8 cellular contexts compared by ENCODE assay signal in genomic region chrX:18390941-18391538, GRCh38. TPM values are rescaled to one million over a fixed set of nuclear protein-coding genes. Genes with fewer than 3 reads are reported as not detected.
DNase-seq lines count a peak whose midpoint lies in the region; TF ChIP-seq lines count a peak whose summit lies in the region.

No MANE protein-coding gene starts in this region.

- no peaks in the 10 kb centered on the region for H3K27me3 Mint-ChIP-seq in activated T-helper 2 cell treated with anti-CD3 and anti-CD28 coated beads, Interferon-gamma antibody, Interleukin-2, Interleukin-4, amounts not matched to agents 10 μg/mL and 5 μg/mL and 100 μg/mL, durations not matched to agents 14 hours and 24 hours and 36 hours (ENCODE audit: low read depth)
- no peaks in the 10 kb centered on the region for H3K27me3 Mint-ChIP-seq in type B pancreatic cell

- WGBS in ovary, 3 donors, result 17 to 23% (median 18%) methylated on average over 9 of the region's 9 CpGs

- no peak overlapping the region for H3K4me3 Mint-ChIP-seq in activated T-helper 2 cell treated with anti-CD3 and anti-CD28 coated beads, Interferon-gamma antibody, Interleukin-2, Interleukin-4, amounts not matched to agents 10 μg/mL and 5 μg/mL and 100 μg/mL, durations not matched to agents 14 hours and 24 hours and 36 hours (ENCODE audit: low read depth)
- H3K4me3 Mint-ChIP-seq in type B pancreatic cell, result no peak overlapping the region

- no peaks in the 10 kb centered on the region for H3K27me3 ChIP-seq in ovary

- H3K9me3 ChIP-seq in ovary, result no peaks in the 10 kb centered on the region

- H3K36me3 Mint-ChIP-seq in activated T-helper 2 cell treated with anti-CD3 and anti-CD28 coated beads, Interferon-gamma antibody, Interleukin-2, Interleukin-4, amounts not matched to agents 10 μg/mL and 5 μg/mL and 100 μg/mL, durations not matched to agents 14 hours and 24 hours and 36 hours (ENCODE audit: low read depth), result no peaks in the 10 kb centered on the region
- no peaks in the 10 kb centered on the region for H3K36me3 Mint-ChIP-seq in type B pancreatic cell

- H3K4me1 Mint-ChIP-seq in activated T-helper 2 cell treated with anti-CD3 and anti-CD28 coated beads, Interferon-gamma antibody, Interleukin-2, Interleukin-4, amounts not matched to agents 10 μg/mL and 5 μg/mL and 100 μg/mL, durations not matched to agents 14 hours and 24 hours and 36 hours (ENCODE audit: low read depth), result peaks cover 2% of the 10 kb centered on the region
- H3K4me1 Mint-ChIP-seq in type B pancreatic cell (ENCODE audit: unreplicated experiment), result no peaks in the 10 kb centered on the region

- H3K4me3 ChIP-seq in foreskin fibroblast (ENCODE audit: low read depth in 1 of 2, low read length in 2 of 2) (no peak overlapping the region), ovary (no peak overlapping the region)

- no peak overlapping the region for H3K27ac Mint-ChIP-seq in activated T-helper 2 cell treated with anti-CD3 and anti-CD28 coated beads, Interferon-gamma antibody, Interleukin-2, Interleukin-4, amounts not matched to agents 10 μg/mL and 5 μg/mL and 100 μg/mL, durations not matched to agents 14 hours and 24 hours and 36 hours
- no peak overlapping the region for H3K27ac Mint-ChIP-seq in type B pancreatic cell

- H3K4me1 ChIP-seq in ovary (ENCODE audit: insufficient read depth), result no peaks in the 10 kb centered on the region

- TF ChIP-seq CTCF in foreskin fibroblast (IDR thresholded peaks at IDR 0.05; ENCODE audit: low read depth, low read length) (peak; percentile 33), ovary (IDR thresholded peaks at IDR 0.05) (peak; percentile 54 to 67 (median 62)), type B pancreatic cell (conservative IDR thresholded peaks at IDR 0.05) (peak; percentile 87)

- H3K9me3 Mint-ChIP-seq in activated T-helper 2 cell treated with anti-CD3 and anti-CD28 coated beads, Interferon-gamma antibody, Interleukin-2, Interleukin-4, amounts not matched to agents 10 μg/mL and 5 μg/mL and 100 μg/mL, durations not matched to agents 14 hours and 24 hours and 36 hours, result no peaks in the 10 kb centered on the region
- H3K9me3 Mint-ChIP-seq in type B pancreatic cell, result no peaks in the 10 kb centered on the region

- TF ChIP-seq EP300 in ovary (IDR thresholded peaks at IDR 0.05), result no peak

- DNase-seq in COLO668 (lab: John Stamatoyannopoulos, UW; ENCODE audit: unreplicated experiment) (peak; percentile 36), HuH-7 (ENCODE audit: low spot score) (peak; percentile 12), RPMI7951 (ENCODE audit: low read depth) (peak; percentile 41), foreskin fibroblast (peak; percentile 24 to 65), ovary (peak; percentile 53 to 75 (median 68)), type B pancreatic cell (ENCODE audit: extremely low spot score, unreplicated experiment) (no peak), kidney glomerular epithelial cell (lab: John Stamatoyannopoulos, UW) (no peak)
- DNase-seq in activated T-helper 2 cell treated with anti-CD3 and anti-CD28 coated beads, Interferon-gamma antibody, Interleukin-2, Interleukin-4, amounts not matched to agents 10 μg/mL and 5 μg/mL and 100 μg/mL, durations not matched to agents 14 hours and 24 hours and 36 hours (ENCODE audit: low spot score), result peak; percentile 21

- no peaks in the 10 kb centered on the region for H3K36me3 ChIP-seq in ovary

- intact Hi-C loops in activated T-helper 2 cell treated with anti-CD3 and anti-CD28 coated beads, Interferon-gamma antibody, Interleukin-2, Interleukin-4, amounts not matched to agents 10 μg/mL and 5 μg/mL and 100 μg/mL, durations not matched to agents 14 hours and 24 hours and 36 hours (cut with micrococcal nuclease), result loop anchor here (1.0 kb wide), 1 partner anchor 944 kb away; no protein-coding TSS in a partner anchor
- intact Hi-C loops in ovary (cut with DNase I), result loop anchor here in 3 of 4 donors (5.0 to 10.0 kb wide), 3 partner anchors 284 to 944 kb away; partner anchors contain the start of gene RS1 (in 1 of the 3)

- TF ChIP-seq POLR2A in ovary (IDR thresholded peaks at IDR 0.05), result no peak

- H3K27ac ChIP-seq in ovary, result no peak overlapping the region

RNA-seq across cellular contexts. Expression of gene CDKL5, which starts 34.4 kb away (rescaled TPM):
- total RNA-seq in RPMI7951 (2014; rRNA removed; shearing (Covaris generic)), result 2.5 and 2.7 TPM in 2 replicates
- total RNA-seq in activated T-helper 2 cell treated with anti-CD3 and anti-CD28 coated beads, Interferon-gamma antibody, Interleukin-2, Interleukin-4, amounts not matched to agents 10 μg/mL and 5 μg/mL and 100 μg/mL, durations not matched to agents 14 hours and 24 hours and 36 hours, result 0.46 and 0.76 TPM in 2 replicates
- total RNA-seq in ovary, result 10 to 100 TPM in 5 of 7 donors, 1 to 10 TPM in 2; 6.7 to 18.5 (median 12.8) TPM
- 1 to 10 TPM; 2.6 to 5.7 TPM for polyA plus RNA-seq in ovary
- total RNA-seq in type B pancreatic cell (ENCODE audit: low replicate concordance), result 17.0 and 17.9 TPM in 2 replicates

RNA-seq across cellular contexts. Expression of gene SCML2, which starts 36.6 kb away (rescaled TPM):
- total RNA-seq in RPMI7951 (2014; rRNA removed; shearing (Covaris generic)), result 4.1 and 6.3 TPM in 2 replicates
- total RNA-seq in activated T-helper 2 cell treated with anti-CD3 and anti-CD28 coated beads, Interferon-gamma antibody, Interleukin-2, Interleukin-4, amounts not matched to agents 10 μg/mL and 5 μg/mL and 100 μg/mL, durations not matched to agents 14 hours and 24 hours and 36 hours, result 2.8 and 3.6 TPM in 2 replicates
- total RNA-seq in ovary (1 to 10 TPM; 3.1 to 6.7 (median 5.1) TPM), type B pancreatic cell (ENCODE audit: low replicate concordance) (2.5 and 10.8 TPM in 2 replicates)
- 1 to 10 TPM; 3.6 to 5.5 TPM for polyA plus RNA-seq in ovary

Comparison
In these comparisons a context has a peak if more than half of its experiments do, and no peak if none do; other contexts are left out.
1. DNase-seq: peak in COLO668 (single experiment), HuH-7 (single experiment), RPMI7951 (single experiment), activated T-helper 2 cell treated with anti-CD3 and anti-CD28 coated beads, Interferon-gamma antibody, Interleukin-2, Interleukin-4, amounts not matched to agents 10 μg/mL and 5 μg/mL and 100 μg/mL, durations not matched to agents 14 hours and 24 hours and 36 hours (single experiment), foreskin fibroblast (2 of 2) and ovary (5 of 5); none in type B pancreatic cell (single experiment) and kidney glomerular epithelial cell (single experiment).
2. CTCF ChIP-seq: peak in every context shown above with its lines; median percentile 87 in type B pancreatic cell; 62 in ovary; 33 in foreskin fibroblast.